ENCODE assay signal across 18 cellular contexts in genomic region chr7:13286916-13287315, GRCh38.
DNase-seq lines count a peak whose midpoint lies in the region; ATAC-seq and TF ChIP-seq lines count a peak whose summit lies in the region.
"Had no signal": no experiment of that assay in that cellular context is flagged by ENCODE, and none has a peak within 500 bp of the region (broad histone marks: within the 10 kb centered on the region; RNA-seq: fewer than 3 reads in every experiment).

No MANE protein-coding gene starts in this region.

- peaks cover 24% of the 10 kb centered on the region for H3K4me1 ChIP-seq in OCI-LY1 (ENCODE audit: insufficient read depth, low read length, severe bottlenecking)
- no peaks in the 10 kb centered on the region for H3K4me1 ChIP-seq in fibroblast of lung (ENCODE audit: control insufficient read depth, extremely low read depth, insufficient read depth, low read length)
- no peaks in the 10 kb centered on the region for H3K4me1 ChIP-seq in neuronal stem cell (ENCODE audit: control insufficient read depth in 2 of 2, insufficient read depth in 1 of 2, low read depth in 1 of 2, low read length in 2 of 2)
- H3K4me1 ChIP-seq: BE2C, Caco-2 had no signal

- H2AFZ ChIP-seq in OCI-LY1 (ENCODE audit: low read length) (peak overlapping the region; percentile 75), fibroblast of lung (ENCODE audit: low read length) (peak overlapping the region; percentile 21), neuronal stem cell (ENCODE audit: low read length) (peak overlapping the region; percentile 48)
- H2AFZ ChIP-seq: GM23338 had no signal

- H3K27ac ChIP-seq in OCI-LY1 (ENCODE audit: low read depth, low read length, poor library complexity, severe bottlenecking) (peak overlapping the region; percentile 62), fibroblast of lung (ENCODE audit: insufficient read depth, low read length) (no peak overlapping the region), neuronal stem cell (replicated peaks; ENCODE audit: low read length) (no peak overlapping the region)

- H3K27ac Mint-ChIP-seq in effector memory CD8-positive, alpha-beta T cell: no peak overlapping the region
- H3K27ac Mint-ChIP-seq: CD4-positive, CD25-positive, alpha-beta regulatory T cell; CD8-positive, alpha-beta memory T cell; GM23338; HFFc6; IgD-negative memory B cell had no signal

- no peak for ATAC-seq in effector memory CD8-positive, alpha-beta T cell (replicated peaks)
- ATAC-seq in GM19397 (IDR thresholded peaks at IDR 0.05; ENCODE audit: unreplicated experiment) (no peak), HG03442 (IDR thresholded peaks at IDR 0.05; ENCODE audit: unreplicated experiment) (no peak)
- ATAC-seq: GM23338, HCT116, HepG2 had no signal

- H3K9me2 ChIP-seq in OCI-LY1 (ENCODE audit: low read depth, low read length): no peaks in the 10 kb centered on the region

- H4K8ac ChIP-seq in neuronal stem cell (ENCODE audit: low read depth, low read length): no peak overlapping the region

- no peaks in the 10 kb centered on the region for H3K9me3 Mint-ChIP-seq in effector memory CD8-positive, alpha-beta T cell
- H3K9me3 Mint-ChIP-seq: CD8-positive, alpha-beta memory T cell; GM23338; HFFc6; IgD-negative memory B cell had no signal

- no peak overlapping the region for H4K91ac ChIP-seq in neuronal stem cell (ENCODE audit: low read depth, low read length, poor library complexity)

- peak overlapping the region; percentile 5; the same call in 1 of the 2 replicates for H3K9ac ChIP-seq in OCI-LY1 (ENCODE audit: low read length)
- no peak overlapping the region for H3K9ac ChIP-seq in fibroblast of lung (ENCODE audit: insufficient read depth, low read length)
- H3K9ac ChIP-seq in neuronal stem cell (ENCODE audit: low read depth, low read length, poor library complexity): no peak overlapping the region

- H3K4me1 Mint-ChIP-seq in effector memory CD8-positive, alpha-beta T cell (ENCODE audit: low read depth in 2 of 2): no peaks in the 10 kb centered on the region
- H3K4me1 Mint-ChIP-seq: CD4-positive, CD25-positive, alpha-beta regulatory T cell; CD8-positive, alpha-beta memory T cell; GM23338; IgD-negative memory B cell had no signal

- H2BK15ac ChIP-seq in neuronal stem cell (ENCODE audit: low read length): no peak overlapping the region

- no peak overlapping the region for H3K4ac ChIP-seq in neuronal stem cell (ENCODE audit: low read length)

- DNase-seq in fibroblast of lung (ENCODE audit: low read depth in 2 of 2): peak in 1 of 2 donors; percentile 47
- DNase-seq in neuronal stem cell (ENCODE audit: low spot score): no peak
- no peak for DNase-seq in effector memory CD8-positive, alpha-beta T cell
- DNase-seq: ACHN; BE2C; C1 segment of cervical spinal cord; Caco-2; CD4-positive, CD25-positive, alpha-beta regulatory T cell; CD8-positive, alpha-beta memory T cell; H7; HFFc6 had no signal

- H3K79me2 ChIP-seq in OCI-LY1 (ENCODE audit: insufficient read depth, low read length): no peaks in the 10 kb centered on the region
- no peaks in the 10 kb centered on the region for H3K79me2 ChIP-seq in fibroblast of lung (ENCODE audit: control insufficient read depth, insufficient read depth, low read length)

- H2AK5ac ChIP-seq in neuronal stem cell (ENCODE audit: low read depth, low read length): no peak overlapping the region

- H3K27me3 ChIP-seq in OCI-LY1 (ENCODE audit: insufficient read depth, low read length) (no peaks in the 10 kb centered on the region), fibroblast of lung (ENCODE audit: control insufficient read depth, insufficient read depth, low read length) (no peaks in the 10 kb centered on the region), neuronal stem cell (ENCODE audit: control insufficient read depth in 3 of 3, insufficient read depth in 3 of 3, low read depth in 1 of 3, low read length in 3 of 3) (no peaks in the 10 kb centered on the region)
- H3K27me3 ChIP-seq: BE2C had no signal

- H3K79me1 ChIP-seq in neuronal stem cell (ENCODE audit: low read depth, low read length): no peaks in the 10 kb centered on the region

- WGBS in neuronal stem cell (ENCODE audit: extremely low coverage in 2 of 2, insufficient read length in 2 of 2, insufficient replicate concordance in 1 of 2), 2 donors: no CpG with 5 or more reads among the region's 4 CpGs

- H3K36me3 ChIP-seq in OCI-LY1 (ENCODE audit: insufficient read depth, low read length) (no peaks in the 10 kb centered on the region), fibroblast of lung (ENCODE audit: control insufficient read depth, insufficient read depth, low read length) (no peaks in the 10 kb centered on the region), neuronal stem cell (replicated peaks in 1 of 2; ENCODE audit: control insufficient read depth in 2 of 2, insufficient read depth in 2 of 2, low read length in 2 of 2) (no peaks in the 10 kb centered on the region)
- H3K36me3 ChIP-seq: BE2C had no signal

- no peak overlapping the region for H2BK5ac ChIP-seq in neuronal stem cell (ENCODE audit: low read length)

- peak overlapping the region; percentile 51 for H3K4me2 ChIP-seq in OCI-LY1 (ENCODE audit: low read length)
- no peak overlapping the region for H3K4me2 ChIP-seq in fibroblast of lung (ENCODE audit: extremely low read depth, insufficient read depth, low read length)
- H3K4me2 ChIP-seq in neuronal stem cell (ENCODE audit: insufficient read depth, low read length, poor library complexity, severe bottlenecking): no peak overlapping the region
- H3K4me2 ChIP-seq: GM23338 had no signal

- no peaks in the 10 kb centered on the region for H3F3A ChIP-seq in OCI-LY1 (ENCODE audit: insufficient read depth, low read length)

- H4K20me1 ChIP-seq in OCI-LY1 (ENCODE audit: insufficient read depth, low read length) (no peaks in the 10 kb centered on the region), fibroblast of lung (ENCODE audit: control insufficient read depth, extremely low read depth, insufficient read depth, low read length) (no peaks in the 10 kb centered on the region)

- no peak for TF ChIP-seq CTCF in OCI-LY1 (IDR thresholded peaks at IDR 0.05; ENCODE audit: low read length)
- no peak for TF ChIP-seq CTCF in fibroblast of lung (conservative IDR thresholded peaks at IDR 0.05 in 1 of 2, IDR thresholded peaks at IDR 0.05 in 1 of 2; ENCODE audit: low read depth in 1 of 2, low read length in 2 of 2)

- H3K9me3 ChIP-seq in OCI-LY1 (ENCODE audit: low read length): peaks cover 7% of the 10 kb centered on the region; the same call in 1 of the 2 replicates
- no peaks in the 10 kb centered on the region for H3K9me3 ChIP-seq in fibroblast of lung (ENCODE audit: control insufficient read depth, insufficient read depth, low read depth, low read length)
- H3K9me3 ChIP-seq in neuronal stem cell (replicated peaks in 1 of 2; ENCODE audit: control insufficient read depth in 2 of 2, insufficient read depth in 1 of 2, low read depth in 1 of 2, low read length in 2 of 2): no peaks in the 10 kb centered on the region
- H3K9me3 ChIP-seq: BE2C, Caco-2 had no signal

- no peaks in the 10 kb centered on the region for H3K27me3 Mint-ChIP-seq in effector memory CD8-positive, alpha-beta T cell
- H3K27me3 Mint-ChIP-seq: CD4-positive, CD25-positive, alpha-beta regulatory T cell; IgD-negative memory B cell had no signal

- H3K36me3 Mint-ChIP-seq in effector memory CD8-positive, alpha-beta T cell (ENCODE audit: insufficient read depth): no peaks in the 10 kb centered on the region
- H3K36me3 Mint-ChIP-seq: CD4-positive, CD25-positive, alpha-beta regulatory T cell; CD8-positive, alpha-beta memory T cell; IgD-negative memory B cell had no signal

- H3K4me3 ChIP-seq in OCI-LY1 (ENCODE audit: low read depth, low read length, poor library complexity, severe bottlenecking) (no peak overlapping the region), fibroblast of lung (replicated peaks in 1 of 4; ENCODE audit: control extremely low read depth in 1 of 4, insufficient read depth in 1 of 4, low read depth in 3 of 4, low read length in 4 of 4) (no peak overlapping the region), neuronal stem cell (ENCODE audit: low read length in 2 of 2) (no peak overlapping the region)
- H3K4me3 ChIP-seq: GM23338 had no signal

- no peak overlapping the region for H2BK12ac ChIP-seq in neuronal stem cell (ENCODE audit: low read length)

- no peak overlapping the region for H2BK120ac ChIP-seq in neuronal stem cell (ENCODE audit: low read depth, low read length)

- H3K18ac ChIP-seq in neuronal stem cell (ENCODE audit: low read length): no peak overlapping the region

- H3K14ac ChIP-seq in neuronal stem cell (ENCODE audit: low read length): no peak overlapping the region

- no peak overlapping the region for H3K4me3 Mint-ChIP-seq in effector memory CD8-positive, alpha-beta T cell
- H3K4me3 Mint-ChIP-seq: CD4-positive, CD25-positive, alpha-beta regulatory T cell; CD8-positive, alpha-beta memory T cell; GM23338; HFFc6; IgD-negative memory B cell had no signal

- H3K23ac ChIP-seq in neuronal stem cell (ENCODE audit: low read depth, low read length, poor library complexity): no peak overlapping the region

Comparison
In these comparisons a context has a peak if more than half of its experiments do, and no peak if none do; other contexts are left out.
1. H2AFZ ChIP-seq: peak in every context shown above with its lines; median percentile 75 in OCI-LY1; 48 in neuronal stem cell; 21 in fibroblast of lung.